In genomic region chr14:89137514-89138163, GRCh38 we compare ENCODE assay signal across 10 cellular contexts.
A peak's percentile ranks its signal among the peaks of the same experiment; 100 is the strongest.
DNase-seq lines count a peak whose midpoint lies in the region; ATAC-seq and TF ChIP-seq lines count a peak whose summit lies in the region.
"Had no signal": no experiment of that assay in that cellular context is flagged by ENCODE, and none has a peak within 500 bp of the region (broad histone marks: within the 10 kb centered on the region; RNA-seq: fewer than 3 reads in every experiment).

No MANE protein-coding gene starts in this region.

- H3K4me3 ChIP-seq in osteoblast (ENCODE audit: insufficient read depth, low read length) (no peak overlapping the region), esophagus muscularis mucosa (no peak overlapping the region)

- peaks cover 8% of the 10 kb centered on the region for H3K27me3 ChIP-seq in osteoblast (ENCODE audit: insufficient read depth, low read length)
- H3K27me3 ChIP-seq in esophagus muscularis mucosa = no peaks in the 10 kb centered on the region

- no peaks in the 10 kb centered on the region for H3K36me3 ChIP-seq in osteoblast (ENCODE audit: insufficient read depth, low read length)
- no peaks in the 10 kb centered on the region for H3K36me3 ChIP-seq in esophagus muscularis mucosa

- no peaks in the 10 kb centered on the region for H3K9me3 ChIP-seq in osteoblast (ENCODE audit: low read depth, low read length)
- peaks cover 0 to 9% (median 3%) of the 10 kb centered on the region in 4 donors for H3K9me3 ChIP-seq in esophagus muscularis mucosa

- no peak for ATAC-seq in HG03442 (IDR thresholded peaks at IDR 0.05; ENCODE audit: unreplicated experiment)

- TF ChIP-seq EP300 in esophagus muscularis mucosa (IDR thresholded peaks at IDR 0.05) = no peak

- CTCF ChIA-PET in RWPE1 (lab: Yijun Ruan, JAX) = interaction anchor here (0.5 kb wide), 1 partner anchor 12 kb away, joined by 4 read pairs; no protein-coding TSS in a partner anchor

- WGBS in esophagus muscularis mucosa = 47% methylated on average over 7 of the region's 7 CpGs

- intact Hi-C loops in esophagus muscularis mucosa (cut with DNase I) = no loop called here

- no peak for TF ChIP-seq CTCF in RWPE1 (conservative IDR thresholded peaks at IDR 0.05; ENCODE audit: low read depth)
- no peak for TF ChIP-seq CTCF in osteoblast (IDR thresholded peaks at IDR 0.05; ENCODE audit: extremely low read depth, low read depth, low read length)
- no peak for TF ChIP-seq CTCF in esophagus muscularis mucosa (IDR thresholded peaks at IDR 0.05)

- POLR2A ChIA-PET in RWPE1 (lab: Yijun Ruan, JAX; ENCODE audit: low non-redundant PET) = interaction anchor here (0.5 kb wide), 1 partner anchor 255 kb away, joined by 13 read pairs; no protein-coding TSS in a partner anchor

- DNase-seq in EL (peak; percentile 98), RWPE1 (ENCODE audit: low spot score) (peak; percentile 92), erythroblast (lab: John Stamatoyannopoulos, UW) (peak; percentile 25 to 57), osteoblast (ENCODE audit: insufficient read length, low spot score, missing footprints) (peak; percentile 95), esophagus muscularis mucosa (ENCODE audit: extremely low spot score) (no peak), NCI-H2227 (lab: John Stamatoyannopoulos, UW; ENCODE audit: unreplicated experiment) (no peak), NCI-H524 (lab: John Stamatoyannopoulos, UW) (no peak)
- DNase-seq: activated CD4-positive, CD25-positive, alpha-beta regulatory T cell; NCI-H1105 treated with DMSO at 0.1 percent for 48 hours had no signal

- no peaks in the 10 kb centered on the region for H3K79me2 ChIP-seq in osteoblast (ENCODE audit: insufficient read depth, low read length)

- peak overlapping the region; percentile 28 for H2AFZ ChIP-seq in osteoblast (ENCODE audit: low read length)

- peak overlapping the region; percentile 73 for H3K27ac ChIP-seq in RWPE1
- H3K27ac ChIP-seq in osteoblast (ENCODE audit: low read depth, low read length) = no peak overlapping the region
- no peak overlapping the region for H3K27ac ChIP-seq in esophagus muscularis mucosa (replicated peaks in 1 of 4)

- peak overlapping the region; percentile 46 for H3K4me2 ChIP-seq in osteoblast (ENCODE audit: insufficient read depth, low read length)

- H3K4me1 ChIP-seq in osteoblast (ENCODE audit: insufficient read depth, low read length) = peaks cover 15% of the 10 kb centered on the region
- H3K4me1 ChIP-seq in esophagus muscularis mucosa = no peaks in the 10 kb centered on the region

- no peaks in the 10 kb centered on the region for H4K20me1 ChIP-seq in osteoblast (ENCODE audit: insufficient read depth, low read length)

- TF ChIP-seq POLR2A in erythroblast (IDR thresholded peaks at IDR 0.05; ENCODE audit: low read length) (no peak), esophagus muscularis mucosa (IDR thresholded peaks at IDR 0.05; ENCODE audit: low read depth) (no peak)

Comparison
In these comparisons a context has a peak if more than half of its experiments do, and no peak if none do; other contexts are left out.
1. DNase-seq: peak in EL (single experiment), RWPE1 (single experiment), erythroblast (2 of 2) and osteoblast (single experiment); none in esophagus muscularis mucosa (single experiment), NCI-H2227 (single experiment) and NCI-H524 (0 of 2).